In genomic region chr6:44049163-44049988, GRCh38 we compare ENCODE assay signal across 9 cellular contexts.
DNase-seq lines count a peak whose midpoint lies in the region; ATAC-seq and TF ChIP-seq lines count a peak whose summit lies in the region.
"Had no signal": no experiment of that assay in that cellular context is flagged by ENCODE, and none has a peak within 500 bp of the region (broad histone marks: within the 10 kb centered on the region; RNA-seq: fewer than 3 reads in every experiment).

No MANE protein-coding gene starts in this region.

- H3K27ac ChIP-seq in PC-9 (peak overlapping the region; percentile 96), stomach (peak overlapping the region; percentile 57 to 80 (median 64))
- H3K27ac ChIP-seq in naive thymus-derived CD4-positive, alpha-beta T cell (ENCODE audit: low read depth, low read length) = no peak overlapping the region

- H4K20me1 ChIP-seq in PC-9 (ENCODE audit: insufficient read depth) = no peaks in the 10 kb centered on the region

- H3K4me2 ChIP-seq in PC-9 = peak overlapping the region; percentile 62

- intact Hi-C loops in PC-9 (cut with micrococcal nuclease; ENCODE audit: unreplicated experiment) (no loop called here), stomach (cut with DNase I; ENCODE audit: low total_unique reads) (no loop called here)
- intact Hi-C loops in naive thymus-derived CD4-positive, alpha-beta T cell (cut with micrococcal nuclease) = loop anchor here in 1 of 2 donors (1.0 kb wide), 1 partner anchor 24 kb away; no protein-coding TSS in a partner anchor

- H3K27ac Mint-ChIP-seq in naive thymus-derived CD4-positive, alpha-beta T cell = peak overlapping the region in 1 of 9 donors; percentile 89
- H3K27ac Mint-ChIP-seq: WTC11 had no signal

- POLR2A ChIA-PET in PC-9 (lab: Charles Lee; ENCODE audit: unreplicated experiment) = interaction anchor here (0.5 kb wide), 1 partner anchor 10 kb away, joined by 3 read pairs; no protein-coding TSS in a partner anchor
- POLR2A ChIA-PET in naive thymus-derived CD4-positive, alpha-beta T cell (lab: Charles Lee) = no interaction called here

- H3K9me2 ChIP-seq in PC-9 (ENCODE audit: insufficient read depth) = no peaks in the 10 kb centered on the region

- no peaks in the 10 kb centered on the region for H3K9me3 Mint-ChIP-seq in naive thymus-derived CD4-positive, alpha-beta T cell
- H3K9me3 Mint-ChIP-seq: WTC11 had no signal

- H3K27me3 ChIP-seq in PC-9 (ENCODE audit: insufficient read depth, low read depth) (no peaks in the 10 kb centered on the region), stomach (no peaks in the 10 kb centered on the region)
- no peaks in the 10 kb centered on the region for H3K27me3 ChIP-seq in naive thymus-derived CD4-positive, alpha-beta T cell (ENCODE audit: control insufficient read depth in 2 of 2, insufficient read depth in 2 of 2, low read length in 2 of 2)

- peaks cover 73% of the 10 kb centered on the region for H3F3A ChIP-seq in PC-9 (ENCODE audit: insufficient read depth, low read depth)

- H3K9me3 ChIP-seq in PC-9 (ENCODE audit: insufficient read depth, low read depth) (no peaks in the 10 kb centered on the region), stomach (no peaks in the 10 kb centered on the region)
- H3K9me3 ChIP-seq in naive thymus-derived CD4-positive, alpha-beta T cell (ENCODE audit: control insufficient read depth in 2 of 3, low read length in 3 of 3) = no peaks in the 10 kb centered on the region

- no TSS peak for BruUV-seq in PC-9 (replicated peaks; lab: Mats Ljungman, UMichigan)

- WGBS in stomach, 5 donors = 34 to 44% (median 38%) methylated on average over 6 of the region's 6 CpGs

- DNase-seq in GM20000 (ENCODE audit: low spot score) (peak; percentile 55), PC-9 (peak in 1 of 2 experiments; percentile 66), fibroblast of the aortic adventitia (ENCODE audit: low read depth) (peak; percentile 94), stomach (peak; percentile 49), NCI-H1105 treated with DMSO at 0.1 percent for 48 hours (lab: John Stamatoyannopoulos, UW) (no peak), SIG-M5 treated with dmso at 0.1 percent for 504 hours (lab: John Stamatoyannopoulos, UW; ENCODE audit: unreplicated experiment) (no peak)
- no peak for DNase-seq in naive thymus-derived CD4-positive, alpha-beta T cell
- DNase-seq: NCI-H1436 had no signal

- CTCF ChIA-PET in PC-9 (lab: Charles Lee) = no interaction called here
- CTCF ChIA-PET in naive thymus-derived CD4-positive, alpha-beta T cell (lab: Charles Lee) = no interaction called here

- 0 out of 2 replicates have a peak, but pooled peaks cover 7% of the 10 kb centered on the region for H3K79me2 ChIP-seq in PC-9 (ENCODE audit: low read depth)

- H3K36me3 Mint-ChIP-seq in naive thymus-derived CD4-positive, alpha-beta T cell = no peaks in the 10 kb centered on the region
- H3K36me3 Mint-ChIP-seq: WTC11 had no signal

- H3K4me3 Mint-ChIP-seq in naive thymus-derived CD4-positive, alpha-beta T cell = peak overlapping the region in 1 of 10 donors; percentile 54
- H3K4me3 Mint-ChIP-seq: WTC11 had no signal

- H3K36me3 ChIP-seq in PC-9 (ENCODE audit: low read depth) (no peaks in the 10 kb centered on the region), stomach (no peaks in the 10 kb centered on the region)
- no peaks in the 10 kb centered on the region for H3K36me3 ChIP-seq in naive thymus-derived CD4-positive, alpha-beta T cell (ENCODE audit: control insufficient read depth in 2 of 3, insufficient read depth in 3 of 3, low read length in 3 of 3)

- peaks cover 0 to 19% (median 0%) of the 10 kb centered on the region in 7 donors for H3K4me1 Mint-ChIP-seq in naive thymus-derived CD4-positive, alpha-beta T cell

- H3K27me3 Mint-ChIP-seq in naive thymus-derived CD4-positive, alpha-beta T cell = peaks cover 0 to 12% (median 0%) of the 10 kb centered on the region in 5 donors

- H3K4me3 ChIP-seq in PC-9 (no peak overlapping the region), fibroblast of the aortic adventitia (ENCODE audit: low read depth, low read length) (no peak overlapping the region), stomach (no peak overlapping the region)
- H3K4me3 ChIP-seq in naive thymus-derived CD4-positive, alpha-beta T cell (ENCODE audit: low read length) = no peak overlapping the region

- no peak for TF ChIP-seq CTCF in GM20000 (IDR thresholded peaks at IDR 0.05; ENCODE audit: extremely low read depth, missing control alignments)
- no peak for TF ChIP-seq CTCF in PC-9 (conservative IDR thresholded peaks at IDR 0.05)
- no peak for TF ChIP-seq CTCF in fibroblast of the aortic adventitia (IDR thresholded peaks at IDR 0.05; ENCODE audit: insufficient read depth, low read length)
- no peak for TF ChIP-seq CTCF in stomach (IDR thresholded peaks at IDR 0.05)

- no peak for ATAC-seq in naive thymus-derived CD4-positive, alpha-beta T cell
- ATAC-seq: WTC11 had no signal

- no peak overlapping the region for H2AFZ ChIP-seq in PC-9

- TF ChIP-seq EP300 in stomach (IDR thresholded peaks at IDR 0.05) = no peak

- no peak for TF ChIP-seq POLR2A in stomach (IDR thresholded peaks at IDR 0.05)

- H3K4me1 ChIP-seq in PC-9 (replicated peaks; ENCODE audit: insufficient read depth) (peaks cover 84% of the 10 kb centered on the region), stomach (peaks cover 32 to 60% (median 55%) of the 10 kb centered on the region in 4 donors)
- H3K4me1 ChIP-seq in naive thymus-derived CD4-positive, alpha-beta T cell (ENCODE audit: control insufficient read depth in 2 of 2, insufficient read depth in 2 of 2, low read length in 2 of 2) = no peaks in the 10 kb centered on the region

Comparison
In these comparisons a context has a peak if more than half of its experiments do, and no peak if none do; other contexts are left out.
1. DNase-seq: peak in GM20000 (single experiment), fibroblast of the aortic adventitia (single experiment) and stomach (single experiment); none in naive thymus-derived CD4-positive, alpha-beta T cell (0 of 9), NCI-H1105 treated with DMSO at 0.1 percent for 48 hours (single experiment) and SIG-M5 treated with dmso at 0.1 percent for 504 hours (single experiment).